In the genomic region with DNA sequence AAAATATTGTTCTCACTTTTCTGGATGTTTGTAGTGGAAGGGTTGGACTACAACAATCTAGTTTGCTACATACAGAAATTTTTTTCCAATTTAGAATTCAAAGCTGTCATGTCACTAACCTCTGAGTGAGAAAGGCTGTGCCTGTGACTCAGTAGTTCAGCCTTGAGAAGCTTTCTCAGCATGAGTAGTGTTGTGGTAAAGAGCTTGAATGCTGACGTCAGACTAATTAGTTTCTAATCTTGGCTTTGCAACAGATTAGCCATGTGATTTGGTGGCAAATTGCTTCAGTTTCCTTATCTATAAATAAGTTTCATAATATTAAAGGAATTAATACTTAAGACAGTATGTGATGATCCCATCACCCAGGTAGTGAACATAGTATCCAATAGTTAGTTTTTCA, we compare ENCODE assay signal across 12 cellular contexts.
DNase-seq lines count a peak whose midpoint lies in the region; ATAC-seq and TF ChIP-seq lines count a peak whose summit lies in the region.
"Had no signal": no experiment of that assay in that cellular context is flagged by ENCODE, and none has a peak within 500 bp of the region (broad histone marks: within the 10 kb centered on the region; RNA-seq: fewer than 3 reads in every experiment).

No MANE protein-coding gene starts in this region.

- no peak for TF ChIP-seq CTCF in GM06990 (IDR thresholded peaks at IDR 0.05; ENCODE audit: insufficient read depth, low read length, poor library complexity, severe bottlenecking)
- TF ChIP-seq CTCF in GM20000 (IDR thresholded peaks at IDR 0.05; ENCODE audit: extremely low read depth, missing control alignments): no peak
- TF ChIP-seq CTCF in fibroblast of mammary gland (conservative IDR thresholded peaks at IDR 0.05; ENCODE audit: control insufficient read depth, insufficient read depth, low read depth, low read length): no peak

- no peaks in the 10 kb centered on the region for H3K36me3 ChIP-seq in GM06990 (ENCODE audit: control insufficient read depth, insufficient read depth, low read length)

- DNase-seq in GM06990 (ENCODE audit: extremely low read depth, insufficient read length): peak; percentile 30
- DNase-seq in GM20000 (ENCODE audit: low spot score): peak; percentile 11
- peak; percentile 64 for DNase-seq in fibroblast of mammary gland (ENCODE audit: low read depth)
- DNase-seq in GM19240 (ENCODE audit: insufficient read length, low spot score): no peak
- DNase-seq in epidermal melanocyte (ENCODE audit: insufficient read length, low spot score): no peak
- DNase-seq: activated naive CD8-positive, alpha-beta T cell treated with anti-CD3 and anti-CD28 coated beads, Interleukin-2, amount 10 ng/mL, durations not matched to agents 7 days and 5 days; foreskin fibroblast; NCI-H446 treated with DMSO at 0.1 percent for 48 hours; T1000 had no signal

- H3K27me3 ChIP-seq in GM06990 (replicated peaks; ENCODE audit: control insufficient read depth, insufficient read depth, low read length): no peaks in the 10 kb centered on the region

- no peak overlapping the region for H3K4me3 ChIP-seq in GM06990 (replicated peaks; ENCODE audit: low read depth, low read length)
- no peak overlapping the region for H3K4me3 ChIP-seq in fibroblast of mammary gland (ENCODE audit: control insufficient read depth, low read depth, low read length)

- ATAC-seq in HG03565 (IDR thresholded peaks at IDR 0.05; ENCODE audit: unreplicated experiment): peak; percentile 39
- no peak for ATAC-seq in GM21390 (IDR thresholded peaks at IDR 0.05; ENCODE audit: unreplicated experiment)
- ATAC-seq in GM19324 (IDR thresholded peaks at IDR 0.05; ENCODE audit: low FRiP score, unreplicated experiment): no peak

Comparison
In these comparisons a context has a peak if more than half of its experiments do, and no peak if none do; other contexts are left out.
1. DNase-seq: peak in GM06990 (single experiment), GM20000 (single experiment) and fibroblast of mammary gland (single experiment); none in GM19240 (single experiment) and epidermal melanocyte (single experiment).